ENCODE assay signal across 13 cellular contexts in the genomic region with DNA sequence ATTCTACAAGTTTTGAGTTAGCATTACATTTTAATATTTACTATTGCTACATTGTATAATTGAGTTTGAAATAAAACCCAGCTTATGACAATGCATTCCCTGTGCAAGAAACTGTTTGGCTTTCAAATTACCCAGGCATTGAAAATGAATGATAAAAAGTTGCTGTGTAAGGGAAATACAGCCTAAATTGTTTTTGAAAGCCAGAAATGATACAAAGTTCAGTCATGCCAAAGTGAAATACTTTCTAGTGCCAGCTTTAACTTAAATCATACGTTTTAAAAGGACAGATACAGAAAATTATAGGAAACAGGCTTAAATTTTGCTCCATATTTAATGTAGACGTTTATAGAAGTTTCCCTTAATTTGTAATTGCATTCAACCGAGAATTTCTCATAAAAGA. TPM values are rescaled to one million over a fixed set of nuclear protein-coding genes. Genes with fewer than 3 reads are reported as not detected.
DNase-seq lines count a peak whose midpoint lies in the region; ATAC-seq and TF ChIP-seq lines count a peak whose summit lies in the region.
"Had no signal": no experiment of that assay in that cellular context is flagged by ENCODE, and none has a peak within 500 bp of the region (broad histone marks: within the 10 kb centered on the region; RNA-seq: fewer than 3 reads in every experiment).

No MANE protein-coding gene starts in this region.

- POLR2A ChIA-PET in activated naive CD8-positive, alpha-beta T cell treated with anti-CD3 and anti-CD28 coated beads, Interleukin-2, amount 10 ng/mL, durations not matched to agents 7 days and 5 days (lab: Charles Lee), result interaction anchor here (1.3 to 2.5 kb wide), 4 partner anchors 9 to 38 kb away, joined by 3 to 13 read pairs (median 10); partner anchors contain the start of genes LRR1 and RPS29

- DNase-seq in HFF-Myc (ENCODE audit: extremely low read depth, low read depth) (no peak), AG20443 (ENCODE audit: low spot score) (no peak), HK-2 (ENCODE audit: unreplicated experiment) (no peak), DMS 273 (lab: John Stamatoyannopoulos, UW; ENCODE audit: unreplicated experiment) (no peak)
- DNase-seq in activated naive CD8-positive, alpha-beta T cell treated with anti-CD3 and anti-CD28 coated beads, Interleukin-2, amount 10 ng/mL, durations not matched to agents 7 days and 5 days, result no peak
- DNase-seq: brain microvascular endothelial cell, DMS79 treated with DMSO at 0.1 percent for 48 hours, hypothalamus, NCI-H82 had no signal

- H3K27me3 ChIP-seq in ACC112 (ENCODE audit: insufficient read depth, low read length) (no peaks in the 10 kb centered on the region), liver (ENCODE audit: control insufficient read depth in 4 of 4, insufficient read depth in 4 of 4, low read length in 3 of 4) (no peaks in the 10 kb centered on the region)
- H3K27me3 ChIP-seq: brain microvascular endothelial cell had no signal

- peaks cover 27% of the 10 kb centered on the region for H3K36me3 Mint-ChIP-seq in activated naive CD8-positive, alpha-beta T cell treated with anti-CD3 and anti-CD28 coated beads, Interleukin-2, amount 10 ng/mL, durations not matched to agents 7 days and 5 days

- H3K4me3 Mint-ChIP-seq in activated naive CD8-positive, alpha-beta T cell treated with anti-CD3 and anti-CD28 coated beads, Interleukin-2, amount 10 ng/mL, durations not matched to agents 7 days and 5 days, result peak overlapping the region; percentile 97

- H3K4me1 ChIP-seq in ACC112 (ENCODE audit: control insufficient read depth, insufficient read depth, low read length, unreplicated experiment) (peaks cover 22% of the 10 kb centered on the region), liver (ENCODE audit: control insufficient read depth in 4 of 4, insufficient read depth in 4 of 4, low read length in 3 of 4) (peaks cover 2 to 39% (median 21%) of the 10 kb centered on the region in 4 donors)

- TF ChIP-seq CTCF in HFF-Myc (IDR thresholded peaks at IDR 0.05; ENCODE audit: low read depth, low read length, missing control alignments) (no peak), liver (IDR thresholded peaks at IDR 0.05; ENCODE audit: low read depth, low read length, missing input control) (no peak)

- H3K27me3 Mint-ChIP-seq in activated naive CD8-positive, alpha-beta T cell treated with anti-CD3 and anti-CD28 coated beads, Interleukin-2, amount 10 ng/mL, durations not matched to agents 7 days and 5 days, result no peaks in the 10 kb centered on the region

- H3K9me3 Mint-ChIP-seq in activated naive CD8-positive, alpha-beta T cell treated with anti-CD3 and anti-CD28 coated beads, Interleukin-2, amount 10 ng/mL, durations not matched to agents 7 days and 5 days, result no peaks in the 10 kb centered on the region
- H3K9me3 Mint-ChIP-seq: nephron had no signal

- no peak for TF ChIP-seq RAD21 in liver (IDR thresholded peaks at IDR 0.05)

- no peak overlapping the region for H2AFZ ChIP-seq in ACC112 (ENCODE audit: low read length, unreplicated experiment)

- peak overlapping the region; percentile 58 to 69 for H3K9ac ChIP-seq in liver (ENCODE audit: low read depth in 1 of 2, low read length in 2 of 2)

- peaks cover 36% of the 10 kb centered on the region for H3K4me1 Mint-ChIP-seq in activated naive CD8-positive, alpha-beta T cell treated with anti-CD3 and anti-CD28 coated beads, Interleukin-2, amount 10 ng/mL, durations not matched to agents 7 days and 5 days

- H3K9me3 ChIP-seq in liver (ENCODE audit: control insufficient read depth in 4 of 4, low read length in 3 of 4), result no peaks in the 10 kb centered on the region

- no peak for ATAC-seq in activated naive CD8-positive, alpha-beta T cell treated with anti-CD3 and anti-CD28 coated beads, Interleukin-2, amount 10 ng/mL, durations not matched to agents 7 days and 5 days (ENCODE audit: low read depth)
- ATAC-seq in GM21825 (IDR thresholded peaks at IDR 0.05; ENCODE audit: unreplicated experiment), result no peak

- peaks cover 12% of the 10 kb centered on the region; the same call in 1 of the 2 replicates for H3K36me3 ChIP-seq in ACC112 (ENCODE audit: insufficient read depth, low read length)
- peaks cover 0 to 5% (median 1%) of the 10 kb centered on the region in 4 donors for H3K36me3 ChIP-seq in liver (ENCODE audit: control insufficient read depth in 4 of 4, insufficient read depth in 3 of 4, low read depth in 1 of 4, low read length in 3 of 4)

- H3K4me3 ChIP-seq in ACC112 (ENCODE audit: low read depth, low read length) (peak overlapping the region; percentile 84), HFF-Myc (replicated peaks; ENCODE audit: low read depth, low read length) (peak overlapping the region; percentile 87), liver (ENCODE audit: low read depth in 1 of 3, low read length in 3 of 3) (peak overlapping the region in 2 of 3 donors; percentile 6 to 28)

- H3K79me2 ChIP-seq in ACC112 (ENCODE audit: control insufficient read depth, insufficient read depth, low read length, unreplicated experiment), result peaks cover 68% of the 10 kb centered on the region

- WGBS in liver, result 17% methylated on average over 3 of the region's 3 CpGs

- H3K27ac Mint-ChIP-seq in activated naive CD8-positive, alpha-beta T cell treated with anti-CD3 and anti-CD28 coated beads, Interleukin-2, amount 10 ng/mL, durations not matched to agents 7 days and 5 days, result peak overlapping the region; percentile 20
- H3K27ac Mint-ChIP-seq: nephron had no signal

- H3K27ac ChIP-seq in ACC112 (ENCODE audit: low read depth, low read length), result peak overlapping the region; percentile 28; the same call in 1 of the 2 replicates
- H3K27ac ChIP-seq in liver (ENCODE audit: low read depth in 1 of 2, low read length in 2 of 2), result peak overlapping the region; percentile 17 to 93
- H3K27ac ChIP-seq: brain microvascular endothelial cell had no signal

TF ChIP-seq in liver, 16 proteins besides CTCF, POLR2A, EP300 and RAD21:
- TF ChIP-seq RXRA (IDR thresholded peaks at IDR 0.05), result no peak
- no peak for TF ChIP-seq SP1 (IDR thresholded peaks at IDR 0.05)
- TF ChIP-seq, protein P1, sequence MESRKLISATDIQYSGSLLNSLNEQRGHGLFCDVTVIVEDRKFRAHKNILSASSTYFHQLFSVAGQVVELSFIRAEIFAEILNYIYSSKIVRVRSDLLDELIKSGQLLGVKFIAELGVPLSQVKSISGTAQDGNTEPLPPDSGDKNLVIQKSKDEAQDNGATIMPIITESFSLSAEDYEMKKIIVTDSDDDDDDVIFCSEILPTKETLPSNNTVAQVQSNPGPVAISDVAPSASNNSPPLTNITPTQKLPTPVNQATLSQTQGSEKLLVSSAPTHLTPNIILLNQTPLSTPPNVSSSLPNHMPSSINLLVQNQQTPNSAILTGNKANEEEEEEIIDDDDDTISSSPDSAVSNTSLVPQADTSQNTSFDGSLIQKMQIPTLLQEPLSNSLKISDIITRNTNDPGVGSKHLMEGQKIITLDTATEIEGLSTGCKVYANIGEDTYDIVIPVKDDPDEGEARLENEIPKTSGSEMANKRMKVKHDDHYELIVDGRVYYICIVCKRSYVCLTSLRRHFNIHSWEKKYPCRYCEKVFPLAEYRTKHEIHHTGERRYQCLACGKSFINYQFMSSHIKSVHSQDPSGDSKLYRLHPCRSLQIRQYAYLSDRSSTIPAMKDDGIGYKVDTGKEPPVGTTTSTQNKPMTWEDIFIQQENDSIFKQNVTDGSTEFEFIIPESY (IDR thresholded peaks at IDR 0.05), result no peak
- TF ChIP-seq YY1 (IDR thresholded peaks at IDR 0.05), result no peak
- TF ChIP-seq, protein P2, sequence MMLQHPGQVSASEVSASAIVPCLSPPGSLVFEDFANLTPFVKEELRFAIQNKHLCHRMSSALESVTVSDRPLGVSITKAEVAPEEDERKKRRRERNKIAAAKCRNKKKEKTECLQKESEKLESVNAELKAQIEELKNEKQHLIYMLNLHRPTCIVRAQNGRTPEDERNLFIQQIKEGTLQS (IDR thresholded peaks at IDR 0.05), result no peak
- TF ChIP-seq HNF4A (conservative IDR thresholded peaks at IDR 0.05), result no peak
- no peak for TF ChIP-seq EGR1 (IDR thresholded peaks at IDR 0.05; ENCODE audit: low read depth in 2 of 2)
- no peak for TF ChIP-seq NR2F2 (IDR thresholded peaks at IDR 0.05)
- no peak for TF ChIP-seq MAX (IDR thresholded peaks at IDR 0.05)
- no peak for TF ChIP-seq FOXA1 (IDR thresholded peaks at IDR 0.05)
- no peak for TF ChIP-seq JUND (IDR thresholded peaks at IDR 0.05)

RNA-seq across cellular contexts. Expression of gene MGAT2, which starts 2.8 kb away (rescaled TPM):
- total RNA-seq in activated naive CD8-positive, alpha-beta T cell treated with anti-CD3 and anti-CD28 coated beads, Interleukin-2, amount 10 ng/mL, durations not matched to agents 7 days and 5 days, result 10 to 100 TPM; 54.6 to 55.0 TPM
- 10 to 100 TPM; 31.5 to 44.0 TPM for total RNA-seq in liver
- polyA plus RNA-seq in liver, result 10 to 100 TPM; 10.5 to 26.0 TPM

RNA-seq across cellular contexts. Expression of gene RPL36AL, which starts 3.0 kb away (rescaled TPM):
- 100 to 1,000 TPM; 238 to 254 TPM for total RNA-seq in activated naive CD8-positive, alpha-beta T cell treated with anti-CD3 and anti-CD28 coated beads, Interleukin-2, amount 10 ng/mL, durations not matched to agents 7 days and 5 days
- 100 to 1,000 TPM; 110 to 115 TPM for total RNA-seq in liver
- polyA plus RNA-seq in liver, result 100 to 1,000 TPM; 181 to 268 TPM

RNA-seq across cellular contexts. Expression of gene DNAAF2, which starts 11.7 kb away (rescaled TPM):
- total RNA-seq in activated naive CD8-positive, alpha-beta T cell treated with anti-CD3 and anti-CD28 coated beads, Interleukin-2, amount 10 ng/mL, durations not matched to agents 7 days and 5 days, result 1 to 10 TPM; 8.0 to 8.2 TPM
- total RNA-seq in liver, result 1 to 10 TPM; 4.6 to 8.2 TPM
- 1 to 10 TPM; 4.2 to 6.1 TPM for polyA plus RNA-seq in liver

RNA-seq across cellular contexts. Expression of gene LRR1, which starts 24.6 kb away (rescaled TPM):
- total RNA-seq in activated naive CD8-positive, alpha-beta T cell treated with anti-CD3 and anti-CD28 coated beads, Interleukin-2, amount 10 ng/mL, durations not matched to agents 7 days and 5 days, result 10 to 100 TPM; 43.7 to 44.3 TPM
- 10 to 100 TPM in 1 of 2 donors, 1 to 10 TPM in 1; 3.8 to 23.2 TPM for total RNA-seq in liver
- 1 to 10 TPM; 3.7 to 4.4 TPM for polyA plus RNA-seq in liver

RNA-seq across cellular contexts. Expression of gene RPS29, which starts 37.2 kb away (rescaled TPM):
- total RNA-seq in activated naive CD8-positive, alpha-beta T cell treated with anti-CD3 and anti-CD28 coated beads, Interleukin-2, amount 10 ng/mL, durations not matched to agents 7 days and 5 days, result 1,000 to 10,000 TPM; 1,762 to 1,786 TPM
- 1,000 to 10,000 TPM in 1 of 2 donors, 100 to 1,000 TPM in 1; 606 to 1,739 TPM for total RNA-seq in liver
- 1,000 to 10,000 TPM in 1 of 2 donors, 100 to 1,000 TPM in 1; 584 to 1,071 TPM for polyA plus RNA-seq in liver

Comparison
In these comparisons a context has a peak if more than half of its experiments do, and no peak if none do; other contexts are left out.
1. H3K4me3 ChIP-seq: peak in every context shown above with its lines; median percentile 87 in HFF-Myc; 84 in ACC112; 17 in liver.